ENCODE assay signal across 18 cellular contexts in genomic region chr12:106297075-106297474, GRCh38.
"Had no signal": no experiment of that assay in that cellular context is flagged by ENCODE, and none has a peak within 500 bp of the region (broad histone marks: within the 10 kb centered on the region; RNA-seq: fewer than 3 reads in every experiment).

No MANE protein-coding gene starts in this region.

- ATAC-seq: activated CD4-positive, CD25-positive, alpha-beta regulatory T cell treated with anti-CD3 and anti-CD28 coated beads, Interleukin-2, amount 50 U/mL, for 24 hours; stimulated activated naive B cell treated with anti-CD40 and anti-IgM and Interleukin-4, amounts not matched to agents 10 μg/mL and 1 μg/mL and 100 μg/mL, for 72 hours had no signal

- H3K27ac ChIP-seq: neural progenitor cell, pancreas, thyroid gland had no signal

- H3K4me3 Mint-ChIP-seq: activated naive CD8-positive, alpha-beta T cell treated with anti-CD3 and anti-CD28 coated beads, Interleukin-2, amount 10 ng/mL, durations not matched to agents 7 days and 5 days; neural progenitor cell; stimulated activated naive B cell treated with anti-CD40 and anti-IgM and Interleukin-4, amounts not matched to agents 10 μg/mL and 1 μg/mL and 100 μg/mL, for 72 hours; T-helper 2 cell treated with Interferon-gamma antibody and Interleukin-4, amounts not matched to agents 5 μg/mL and 100 μg/mL, for 36 hours had no signal

- H3K4me3 ChIP-seq: neural progenitor cell, pancreas, thyroid gland had no signal

- DNase-seq: activated CD4-positive, alpha-beta T cell treated with anti-CD3 and anti-CD28 coated beads, Interleukin-2, amount 50 U/mL, for 4 hours; activated naive CD4-positive, alpha-beta T cell; activated naive CD8-positive, alpha-beta T cell treated with anti-CD3 and anti-CD28 coated beads, Interleukin-2, amount 10 ng/mL, durations not matched to agents 7 days and 5 days; activated T-cell treated with anti-CD3 and anti-CD28 coated beads for 4 hours; cortex of kidney; effector CD8-positive, alpha-beta T cell; foreskin fibroblast; glutamatergic neuron; naive B cell; pancreas; stimulated activated naive B cell treated with anti-CD40 and anti-IgM and Interleukin-4, amounts not matched to agents 10 μg/mL and 1 μg/mL and 100 μg/mL, for 72 hours; thyroid gland had no signal

- H3K27ac Mint-ChIP-seq: activated naive CD8-positive, alpha-beta T cell treated with anti-CD3 and anti-CD28 coated beads, Interleukin-2, amount 10 ng/mL, durations not matched to agents 7 days and 5 days; brain; neural progenitor cell; T-helper 2 cell treated with Interferon-gamma antibody and Interleukin-4, amounts not matched to agents 5 μg/mL and 100 μg/mL, for 36 hours had no signal

- H3K9me3 Mint-ChIP-seq: activated naive CD8-positive, alpha-beta T cell treated with anti-CD3 and anti-CD28 coated beads, Interleukin-2, amount 10 ng/mL, durations not matched to agents 7 days and 5 days; naive B cell; neural progenitor cell; stimulated activated naive B cell treated with anti-CD40 and anti-IgM and Interleukin-4, amounts not matched to agents 10 μg/mL and 1 μg/mL and 100 μg/mL, for 72 hours; T-helper 2 cell treated with Interferon-gamma antibody and Interleukin-4, amounts not matched to agents 5 μg/mL and 100 μg/mL, for 36 hours had no signal

- H3K27me3 ChIP-seq: pancreas, thyroid gland had no signal

- H3K4me1 ChIP-seq: neural progenitor cell had no signal

- H3K9me3 ChIP-seq: pancreas, thyroid gland had no signal

- H3K36me3 ChIP-seq: neural progenitor cell, pancreas, thyroid gland had no signal

- H3K4me2 ChIP-seq: neural progenitor cell had no signal

- H2AFZ ChIP-seq: neural progenitor cell had no signal

- H3K36me3 Mint-ChIP-seq: activated naive CD8-positive, alpha-beta T cell treated with anti-CD3 and anti-CD28 coated beads, Interleukin-2, amount 10 ng/mL, durations not matched to agents 7 days and 5 days; brain; naive B cell; neural progenitor cell; stimulated activated naive B cell treated with anti-CD40 and anti-IgM and Interleukin-4, amounts not matched to agents 10 μg/mL and 1 μg/mL and 100 μg/mL, for 72 hours had no signal

- H3K27me3 Mint-ChIP-seq: activated naive CD8-positive, alpha-beta T cell treated with anti-CD3 and anti-CD28 coated beads, Interleukin-2, amount 10 ng/mL, durations not matched to agents 7 days and 5 days; brain; stimulated activated naive B cell treated with anti-CD40 and anti-IgM and Interleukin-4, amounts not matched to agents 10 μg/mL and 1 μg/mL and 100 μg/mL, for 72 hours had no signal

- FAIRE-seq: endothelial cell of umbilical vein, pancreas, urothelium cell line had no signal
